Comparison of ENCODE assay signal across 17 cellular contexts in the genomic region with DNA sequence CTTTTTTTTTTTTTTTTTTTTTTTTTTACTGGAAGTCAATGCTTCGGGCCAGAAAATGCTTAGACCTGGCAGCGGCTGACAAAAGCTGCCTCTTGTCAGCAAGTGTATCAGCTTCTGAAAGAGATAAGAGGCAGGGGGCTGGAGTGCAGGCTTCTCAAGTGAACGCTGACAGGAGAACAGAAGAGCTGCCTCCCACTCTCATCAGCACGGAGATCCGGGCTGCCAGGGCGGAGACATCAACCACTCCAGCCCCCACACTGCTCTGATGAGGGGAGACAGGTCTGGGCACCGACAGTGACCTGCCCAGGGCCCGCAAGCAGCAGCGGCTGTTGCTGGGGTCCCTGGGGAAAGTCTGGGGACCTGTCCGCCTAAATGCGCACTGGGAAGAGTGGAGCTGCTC. TPM values are rescaled to one million over a fixed set of nuclear protein-coding genes. Genes with fewer than 3 reads are reported as not detected.
"Had no signal": no experiment of that assay in that cellular context is flagged by ENCODE, and none has a peak within 500 bp of the region (broad histone marks: within the 10 kb centered on the region; RNA-seq: fewer than 3 reads in every experiment).

No MANE protein-coding gene starts in this region.

- H3K4me3 Mint-ChIP-seq: activated CD4-positive, alpha-beta T cell treated with anti-CD3 and anti-CD28 coated beads for 36 hours; activated CD8-positive, alpha-beta T cell treated with anti-CD3 and anti-CD28 coated beads, Interleukin-2, amount 10 ng/mL, durations not matched to agents 7 days and 5 days; activated naive CD8-positive, alpha-beta T cell treated with anti-CD3 and anti-CD28 coated beads, Interleukin-2, amount 10 ng/mL, durations not matched to agents 7 days and 5 days; nephron; stimulated activated naive CD8-positive, alpha-beta T cell treated with anti-CD3 and anti-CD28 coated beads, Interleukin-15, amount 100 ng/mL, for 72 hours; T-helper 17 cell had no signal

- H3K36me3 ChIP-seq: spleen, WERI-Rb-1 had no signal

- H3K27ac ChIP-seq: psoas muscle, spleen, WERI-Rb-1 had no signal

- H3K4me1 Mint-ChIP-seq: nephron had no signal

- H3K27ac Mint-ChIP-seq: activated CD4-positive, alpha-beta T cell treated with anti-CD3 and anti-CD28 coated beads for 36 hours; activated CD8-positive, alpha-beta T cell treated with anti-CD3 and anti-CD28 coated beads, Interleukin-2, amount 10 ng/mL, durations not matched to agents 7 days and 5 days; activated naive CD8-positive, alpha-beta T cell treated with anti-CD3 and anti-CD28 coated beads, Interleukin-2, amount 10 ng/mL, durations not matched to agents 7 days and 5 days; nephron; stimulated activated naive CD8-positive, alpha-beta T cell treated with anti-CD3 and anti-CD28 coated beads, Interleukin-15, amount 100 ng/mL, for 72 hours; T-helper 17 cell had no signal

- DNase-seq: activated CD4-positive, alpha-beta T cell treated with anti-CD3 and anti-CD28 coated beads for 36 hours; activated CD8-positive, alpha-beta T cell treated with anti-CD3 and anti-CD28 coated beads, Interleukin-2, amount 10 ng/mL, durations not matched to agents 7 days and 5 days; activated naive CD4-positive, alpha-beta T cell; activated naive CD8-positive, alpha-beta T cell treated with anti-CD3 and anti-CD28 coated beads, Interleukin-2, amount 10 ng/mL, durations not matched to agents 7 days and 5 days; activated T-cell treated with anti-CD3 and anti-CD28 coated beads for 4 hours; aorta; hippocampal formation; kidney; psoas muscle; spleen; stimulated activated naive CD8-positive, alpha-beta T cell treated with anti-CD3 and anti-CD28 coated beads, Interleukin-15, amount 100 ng/mL, for 72 hours; T-helper 17 cell; WERI-Rb-1 had no signal

- H3K4me3 ChIP-seq: psoas muscle, spleen had no signal

- ATAC-seq: activated CD4-positive, alpha-beta T cell treated with anti-CD3 and anti-CD28 coated beads for 36 hours; activated CD8-positive, alpha-beta T cell treated with anti-CD3 and anti-CD28 coated beads, Interleukin-2, amount 10 ng/mL, durations not matched to agents 7 days and 5 days; psoas muscle; sciatic nerve; stimulated activated naive CD8-positive, alpha-beta T cell treated with anti-CD3 and anti-CD28 coated beads, Interleukin-15, amount 100 ng/mL, for 72 hours; T-helper 17 cell had no signal

- H3K36me3 Mint-ChIP-seq: activated naive CD8-positive, alpha-beta T cell treated with anti-CD3 and anti-CD28 coated beads, Interleukin-2, amount 10 ng/mL, durations not matched to agents 7 days and 5 days had no signal

- H3K9me3 ChIP-seq: psoas muscle had no signal

- H3K9me3 Mint-ChIP-seq: activated naive CD8-positive, alpha-beta T cell treated with anti-CD3 and anti-CD28 coated beads, Interleukin-2, amount 10 ng/mL, durations not matched to agents 7 days and 5 days; stimulated activated naive CD8-positive, alpha-beta T cell treated with anti-CD3 and anti-CD28 coated beads, Interleukin-15, amount 100 ng/mL, for 72 hours had no signal

- H3K4me1 ChIP-seq: psoas muscle had no signal

RNA-seq across cellular contexts. Expression of a gene that starts 9.4 kb away (rescaled TPM):
- total RNA-seq: bronchial epithelial cell, osteocyte had no signal
